In the genomic region with DNA sequence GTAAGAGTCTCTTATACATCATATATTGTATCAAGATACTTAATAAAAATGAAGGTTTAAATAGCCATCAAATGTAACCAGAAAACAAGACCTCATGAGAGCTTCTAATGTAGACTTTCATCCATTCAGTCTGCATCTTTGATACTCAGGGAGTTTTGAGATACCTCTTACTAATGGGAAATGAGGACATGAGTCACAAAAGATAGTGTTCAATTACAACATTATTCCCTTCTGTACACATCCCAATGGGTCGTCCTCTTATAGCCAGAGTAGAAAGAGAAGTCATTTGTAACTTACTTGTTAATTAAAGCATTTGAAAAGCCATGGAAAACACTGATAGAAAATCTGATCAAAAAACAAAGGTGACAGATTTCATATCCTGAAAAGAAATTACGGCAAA, we compare ENCODE assay signal across 16 cellular contexts. TPM values are rescaled to one million over a fixed set of nuclear protein-coding genes. Genes with fewer than 3 reads are reported as not detected.
DNase-seq lines count a peak whose midpoint lies in the region; ATAC-seq and TF ChIP-seq lines count a peak whose summit lies in the region.
"Had no signal": no experiment of that assay in that cellular context is flagged by ENCODE, and none has a peak within 500 bp of the region (broad histone marks: within the 10 kb centered on the region; RNA-seq: fewer than 3 reads in every experiment).

No MANE protein-coding gene starts in this region.

- H3K9me3 Mint-ChIP-seq in mesothelial cell of epicardium, result no peaks in the 10 kb centered on the region

- peaks cover 2% of the 10 kb centered on the region for H3K36me3 Mint-ChIP-seq in mesothelial cell of epicardium

- TF ChIP-seq CTCF in choroid plexus epithelial cell (conservative IDR thresholded peaks at IDR 0.05; ENCODE audit: low read depth, low read length), result no peak
- TF ChIP-seq CTCF in mesothelial cell of epicardium (IDR thresholded peaks at IDR 0.05; ENCODE audit: unreplicated experiment), result no peak

- H3K4me3 Mint-ChIP-seq in mesothelial cell of epicardium, result no peak overlapping the region

- no peak overlapping the region for H3K4me3 ChIP-seq in choroid plexus epithelial cell (ENCODE audit: low read depth, low read length)

- DNase-seq in HCEC 1CT, result peak; percentile 28
- peak; percentile 15 for DNase-seq in NCI-H69 (lab: John Stamatoyannopoulos, UW)
- peak; percentile 15 for DNase-seq in choroid plexus epithelial cell (ENCODE audit: low read depth)
- DNase-seq in iris pigment epithelial cell (ENCODE audit: low read depth), result peak; percentile 44
- no peak for DNase-seq in DMS53 (lab: John Stamatoyannopoulos, UW)
- no peak for DNase-seq in mesothelial cell of epicardium (ENCODE audit: low spot score in 2 of 2, unreplicated experiment in 2 of 2)
- DNase-seq in stimulated activated naive CD4-positive, alpha-beta T cell (lab: John Stamatoyannopoulos, UW), result no peak
- DNase-seq: C1 segment of cervical spinal cord; DMS153; EL; NCI-H1930; NCI-H526; NK-92 treated with Interleukin-12 subunit alpha and Interleukin-12 subunit beta, amount 100 ng/mL, for 24 hours; SIG-M5 had no signal

- no peaks in the 10 kb centered on the region for H3K27me3 Mint-ChIP-seq in mesothelial cell of epicardium (ENCODE audit: low read depth)

- no peak for ATAC-seq in HG03175 (IDR thresholded peaks at IDR 0.05; ENCODE audit: unreplicated experiment)

- peaks cover 19% of the 10 kb centered on the region for H3K4me1 Mint-ChIP-seq in mesothelial cell of epicardium

- H3K27ac Mint-ChIP-seq in mesothelial cell of epicardium, result no peak overlapping the region

RNA-seq across cellular contexts. Expression of a gene that starts 19.4 kb away (rescaled TPM):
- total RNA-seq in mesothelial cell of epicardium, result 38.6 to 41.2 TPM (median 38.7 TPM) in 3 replicates
- total RNA-seq: OCI-LY7 had no signal

Comparison
In these comparisons a context has a peak if more than half of its experiments do, and no peak if none do; other contexts are left out.
1. DNase-seq: peak in HCEC 1CT (single experiment), NCI-H69 (single experiment), choroid plexus epithelial cell (single experiment) and iris pigment epithelial cell (single experiment); none in DMS53 (single experiment), mesothelial cell of epicardium (0 of 2) and stimulated activated naive CD4-positive, alpha-beta T cell (0 of 6).